Comparison of ENCODE assay signal across 1 cellular context in the genomic region with DNA sequence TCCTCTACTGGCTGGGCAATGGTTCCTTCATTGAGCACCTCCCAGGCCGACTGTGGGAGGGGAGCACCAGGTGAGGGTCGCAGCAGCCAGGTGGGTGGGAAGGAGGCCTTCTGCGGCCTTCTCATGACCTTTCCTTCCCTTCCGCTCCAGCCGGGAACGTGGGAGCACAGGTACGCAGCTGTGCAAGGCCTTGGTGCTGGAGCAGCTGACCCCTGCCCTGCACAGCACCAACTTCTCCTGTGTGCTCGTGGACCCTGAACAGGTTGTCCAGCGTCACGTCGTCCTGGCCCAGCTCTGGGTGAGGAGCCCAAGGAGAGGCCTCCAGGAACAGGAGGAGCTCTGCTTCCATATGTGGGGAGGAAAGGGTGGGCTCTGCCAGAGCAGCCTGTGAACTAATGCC.
TF ChIP-seq lines count a peak whose summit lies in the region.

No MANE protein-coding gene starts in this region.

TF ChIP-seq in HepG2, 621 proteins besides CTCF, POLR2A, EP300 and RAD21:
- TF ChIP-seq ZNF432 (CRISPR knock-in tag; IDR thresholded peaks at IDR 0.05; ENCODE audit: borderline replicate concordance) = no peak
- no peak for TF ChIP-seq ZSCAN31 (CRISPR knock-in tag; IDR thresholded peaks at IDR 0.05; ENCODE audit: low read depth)
- TF ChIP-seq ZBTB42 (CRISPR knock-in tag; IDR thresholded peaks at IDR 0.05) = no peak
- no peak for TF ChIP-seq TFDP1 (CRISPR knock-in tag; IDR thresholded peaks at IDR 0.05; ENCODE audit: borderline replicate concordance)
- no peak for TF ChIP-seq SP2 (CRISPR knock-in tag; IDR thresholded peaks at IDR 0.05)
- TF ChIP-seq SALL2 (CRISPR knock-in tag; IDR thresholded peaks at IDR 0.05) = no peak
- TF ChIP-seq ZBTB3 (CRISPR knock-in tag; IDR thresholded peaks at IDR 0.05; ENCODE audit: borderline replicate concordance, low read depth) = no peak
TF ChIP-seq in HepG2: peak in this region for 0.
